8 cellular contexts compared by ENCODE assay signal in the genomic region with DNA sequence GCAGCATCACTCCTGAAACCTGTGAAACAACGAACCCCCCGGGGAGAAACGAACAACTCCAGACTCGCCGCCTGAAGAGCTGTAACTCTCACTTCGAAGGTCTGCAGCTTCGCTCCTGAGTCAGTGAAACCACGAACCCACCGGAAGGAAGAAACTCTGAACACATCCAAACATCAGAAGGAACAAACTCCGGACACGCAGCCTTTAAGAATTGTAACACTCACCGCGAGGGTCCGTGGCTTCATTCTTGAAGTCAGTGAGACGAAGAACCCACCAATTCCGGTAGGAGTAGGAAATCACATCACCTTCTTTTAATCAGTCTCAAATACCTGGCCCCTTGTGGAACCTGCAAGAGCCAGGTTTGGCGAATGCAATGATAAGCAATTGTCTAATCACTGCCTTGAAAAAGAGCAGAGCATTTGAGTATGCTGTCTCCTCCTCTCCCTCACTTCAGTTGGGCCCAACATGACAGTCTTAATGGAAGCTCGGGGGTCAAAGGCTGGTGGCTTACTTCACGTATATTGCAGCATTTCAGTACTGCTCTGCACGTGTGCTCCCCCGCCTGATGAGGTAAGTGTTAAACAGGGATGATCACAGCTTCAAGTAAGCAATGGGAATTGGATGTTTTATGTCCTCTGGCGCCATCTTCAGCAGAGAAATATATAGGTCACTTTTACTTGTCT. TPM values are rescaled to one million over a fixed set of nuclear protein-coding genes. Genes with fewer than 3 reads are reported as not detected.
DNase-seq lines count a peak whose midpoint lies in the region; ATAC-seq, FAIRE-seq and TF ChIP-seq lines count a peak whose summit lies in the region.

No MANE protein-coding gene starts in this region.

- no peak for FAIRE-seq in A549 (lab: Jason Lieb, UNC)

- peak overlapping the region; percentile 78 for H3K4me3 Mint-ChIP-seq in activated naive CD8-positive, alpha-beta T cell treated with anti-CD3 and anti-CD28 coated beads, Interleukin-2, amount 50 U/mL, for 24 hours

- no peak for TF ChIP-seq EP300 in A549 (IDR thresholded peaks at IDR 0.05)

- POLR2A ChIA-PET in A549 (lab: Yijun Ruan, JAX), result interaction anchor here (0.9 kb wide), 1 partner anchor 146 kb away, joined by 4 read pairs; the partner anchor contains the start of gene RBM22

- DNase-seq in A549 (ENCODE audit: low read depth in 1 of 2, low spot score in 1 of 2) (peak; percentile 6 to 76), NCI-H1417 (lab: John Stamatoyannopoulos, UW) (peak; percentile 51 to 86 (median 52)), SKM-1 treated with dmso at 0.1 percent for 144 hours (lab: John Stamatoyannopoulos, UW; ENCODE audit: unreplicated experiment) (peak; percentile 90), left ventricle myocardium inferior (no peak), skeletal muscle cell (ENCODE audit: low read depth) (peak; percentile 78)
- DNase-seq in activated naive CD8-positive, alpha-beta T cell treated with anti-CD3 and anti-CD28 coated beads, Interleukin-2, amount 50 U/mL, for 24 hours, result peak; percentile 59

- CTCF ChIA-PET in A549 (lab: Yijun Ruan, JAX), result interaction anchor here (0.6 to 2.2 kb wide), 10 partner anchors 13 to 387 kb away, joined by 3 to 8 read pairs (median 4); partner anchors contain the start of gene SMIM3

- H3K27ac Mint-ChIP-seq in activated naive CD8-positive, alpha-beta T cell treated with anti-CD3 and anti-CD28 coated beads, Interleukin-2, amount 50 U/mL, for 24 hours, result peak overlapping the region; percentile 79

- peak; percentile 62 to 74 for TF ChIP-seq RAD21 in A549 (conservative IDR thresholded peaks at IDR 0.05 in 1 of 2, IDR thresholded peaks at IDR 0.05 in 1 of 2)

- no peaks in the 10 kb centered on the region for H3K27me3 Mint-ChIP-seq in activated naive CD8-positive, alpha-beta T cell treated with anti-CD3 and anti-CD28 coated beads, Interleukin-2, amount 50 U/mL, for 24 hours

- no peaks in the 10 kb centered on the region for H3K36me3 ChIP-seq in left ventricle myocardium inferior

- H3K4me3 ChIP-seq in A549 (no peak overlapping the region), left ventricle myocardium inferior (no peak overlapping the region), skeletal muscle cell (ENCODE audit: low read depth, low read length) (no peak overlapping the region)

- peaks cover 22% of the 10 kb centered on the region for H3K4me1 Mint-ChIP-seq in activated naive CD8-positive, alpha-beta T cell treated with anti-CD3 and anti-CD28 coated beads, Interleukin-2, amount 50 U/mL, for 24 hours

- ATAC-seq in A549, result peak; percentile 81 to 86; a peak in 5 of 6 replicates
- ATAC-seq in GM18502 (IDR thresholded peaks at IDR 0.05; ENCODE audit: poor library complexity, unreplicated experiment), result peak; percentile 96
- peak; percentile 89 for ATAC-seq in HG02870 (IDR thresholded peaks at IDR 0.05; ENCODE audit: unreplicated experiment)
- ATAC-seq in activated naive CD8-positive, alpha-beta T cell treated with anti-CD3 and anti-CD28 coated beads, Interleukin-2, amount 50 U/mL, for 24 hours, result peak; percentile 92

- H3K4me1 ChIP-seq in A549, result no peaks in the 10 kb centered on the region
- H3K4me1 ChIP-seq in left ventricle myocardium inferior, result peaks cover 4% of the 10 kb centered on the region

- H3K27ac ChIP-seq in A549, result no peak overlapping the region
- no peak overlapping the region for H3K27ac ChIP-seq in left ventricle myocardium inferior (replicated peaks)

- H3K9me3 ChIP-seq in A549 (no peaks in the 10 kb centered on the region), left ventricle myocardium inferior (replicated peaks) (no peaks in the 10 kb centered on the region)

- no peaks in the 10 kb centered on the region for H3K27me3 ChIP-seq in left ventricle myocardium inferior (ENCODE audit: low read depth)

- TF ChIP-seq POLR2A in A549 (IDR thresholded peaks at IDR 0.05; ENCODE audit: low read length), result no peak

- H3K9me3 Mint-ChIP-seq in activated naive CD8-positive, alpha-beta T cell treated with anti-CD3 and anti-CD28 coated beads, Interleukin-2, amount 50 U/mL, for 24 hours, result no peaks in the 10 kb centered on the region

- 44% methylated on average over 22 of the region's 22 CpGs for WGBS in A549 (ENCODE audit: missing lambda C conversion rate)

- intact Hi-C loops in left ventricle myocardium inferior (cut with micrococcal nuclease), result loop anchor here (5.0 kb wide), 1 partner anchor 284 kb away; no protein-coding TSS in a partner anchor

- TF ChIP-seq CTCF in A549 (IDR thresholded peaks at IDR 0.05) (peak; percentile 52), left ventricle myocardium inferior (IDR thresholded peaks at IDR 0.05; ENCODE audit: borderline replicate concordance) (peak; percentile 76)

- no peak overlapping the region for H3K4me2 ChIP-seq in A549

- H3K36me3 Mint-ChIP-seq in activated naive CD8-positive, alpha-beta T cell treated with anti-CD3 and anti-CD28 coated beads, Interleukin-2, amount 50 U/mL, for 24 hours (ENCODE audit: low read depth), result no peaks in the 10 kb centered on the region

TF ChIP-seq in A549, 52 proteins besides CTCF, POLR2A, EP300 and RAD21:
- TF ChIP-seq BHLHE40 (IDR thresholded peaks at IDR 0.05; ENCODE audit: low read depth, low read length) (peak; percentile 41), KDM5A (IDR thresholded peaks at IDR 0.05) (no peak), POLR2AphosphoS2 (conservative IDR thresholded peaks at IDR 0.05; ENCODE audit: low read length) (no peak), SMC3 (IDR thresholded peaks at IDR 0.05) (0 out of 3 replicates have a peak, but pooled peaks have one; percentile 36), NFE2L2 (conservative IDR thresholded peaks at IDR 0.05; ENCODE audit: low read length) (no peak), CBX8 (IDR thresholded peaks at IDR 0.05) (no peak), GATA3 (IDR thresholded peaks at IDR 0.05; ENCODE audit: borderline replicate concordance) (no peak), KDM1A (IDR thresholded peaks at IDR 0.05; ENCODE audit: low read depth) (no peak)
- TF ChIP-seq, protein P1, sequence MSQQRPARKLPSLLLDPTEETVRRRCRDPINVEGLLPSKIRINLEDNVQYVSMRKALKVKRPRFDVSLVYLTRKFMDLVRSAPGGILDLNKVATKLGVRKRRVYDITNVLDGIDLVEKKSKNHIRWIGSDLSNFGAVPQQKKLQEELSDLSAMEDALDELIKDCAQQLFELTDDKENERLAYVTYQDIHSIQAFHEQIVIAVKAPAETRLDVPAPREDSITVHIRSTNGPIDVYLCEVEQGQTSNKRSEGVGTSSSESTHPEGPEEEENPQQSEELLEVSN (IDR thresholded peaks at IDR 0.05; ENCODE audit: borderline replicate concordance, low read depth), result peak; percentile 37; the same call in 1 of the 2 replicates
- TF ChIP-seq, protein P2, sequence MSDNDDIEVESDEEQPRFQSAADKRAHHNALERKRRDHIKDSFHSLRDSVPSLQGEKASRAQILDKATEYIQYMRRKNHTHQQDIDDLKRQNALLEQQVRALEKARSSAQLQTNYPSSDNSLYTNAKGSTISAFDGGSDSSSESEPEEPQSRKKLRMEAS (IDR thresholded peaks at IDR 0.05), result peak; percentile 78

RNA-seq across cellular contexts. Expression of gene IRGM, which starts 0.5 kb away (rescaled TPM):
- 0.05 TPM in 1 of 2 replicates, not detected in the other for polyA plus RNA-seq in A549 (2011; rRNA removed)
- polyA plus RNA-seq in A549 (2012; cell fraction: cytosol; rRNA removed), result not detected in 2 replicates
- not detected in 2 replicates for polyA plus RNA-seq in A549 (2012; cell fraction: nucleus; rRNA removed)
- not detected in 3 replicates for polyA plus RNA-seq in A549 (2017; fragmentation: RNase III; extraction: RNeasy Plus Mini Kit Qiagen cat#74134 plus additional on column Dnase treatment)
- polyA minus RNA-seq in A549 (2011; rRNA and poly(A)+ RNA removed), result 0.29 TPM in 1 of 2 replicates, not detected in the other
- not detected for total RNA-seq in left ventricle myocardium inferior

RNA-seq across cellular contexts. Expression of gene ZNF300, which starts 58.0 kb away (rescaled TPM):
- polyA plus RNA-seq in A549 (2011; rRNA removed), result 9.1 and 9.3 TPM in 2 replicates
- polyA plus RNA-seq in A549 (2012; cell fraction: cytosol; rRNA removed), result 2.1 and 2.3 TPM in 2 replicates
- polyA plus RNA-seq in A549 (2012; cell fraction: nucleus; rRNA removed), result 3.2 and 5.3 TPM in 2 replicates
- 4.5 to 5.7 TPM (median 5.5 TPM) in 3 replicates for polyA plus RNA-seq in A549 (2017; fragmentation: RNase III; extraction: RNeasy Plus Mini Kit Qiagen cat#74134 plus additional on column Dnase treatment)
- 3.2 and 4.5 TPM in 2 replicates for polyA minus RNA-seq in A549 (2011; rRNA and poly(A)+ RNA removed)
- total RNA-seq in left ventricle myocardium inferior, result 1.1 TPM
